21 cellular contexts compared by ENCODE assay signal in the genomic region with DNA sequence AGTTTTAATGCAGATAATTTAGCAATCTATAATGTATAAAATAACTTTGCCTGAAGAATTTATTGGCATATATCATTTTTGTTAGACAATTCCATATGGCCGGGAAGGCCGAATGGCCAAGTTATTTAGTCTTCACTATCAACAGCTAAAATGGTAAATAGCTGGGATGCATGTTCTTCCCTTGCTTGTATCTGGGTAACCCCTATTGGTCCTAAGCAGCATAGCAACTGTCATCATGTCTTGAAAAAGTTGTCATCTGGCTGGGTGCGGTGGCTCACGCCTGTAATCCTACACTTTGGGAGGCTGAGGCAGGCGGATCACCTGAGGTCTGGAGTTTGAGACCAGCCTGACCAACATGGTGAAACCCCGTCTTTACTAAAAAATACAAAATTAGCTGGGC.
DNase-seq lines count a peak whose midpoint lies in the region; ATAC-seq, FAIRE-seq and TF ChIP-seq lines count a peak whose summit lies in the region.
"Had no signal": no experiment of that assay in that cellular context is flagged by ENCODE, and none has a peak within 500 bp of the region (broad histone marks: within the 10 kb centered on the region; RNA-seq: fewer than 3 reads in every experiment).

No MANE protein-coding gene starts in this region.

- H2BK15ac ChIP-seq in H1 (ENCODE audit: low read length), result no peak overlapping the region

- no peaks in the 10 kb centered on the region for H3K4me1 Mint-ChIP-seq in neural progenitor cell
- H3K4me1 Mint-ChIP-seq: CD4-positive, CD25-positive, alpha-beta regulatory T cell had no signal

- peaks cover 3% of the 10 kb centered on the region for H3K9me3 Mint-ChIP-seq in neural progenitor cell

- no peak overlapping the region for H4K91ac ChIP-seq in H1 (replicated peaks; ENCODE audit: insufficient read length, low read length)

- ATAC-seq in GM18861 (IDR thresholded peaks at IDR 0.05; ENCODE audit: unreplicated experiment), result no peak
- ATAC-seq: K562 had no signal

- no peaks in the 10 kb centered on the region for H3K9me2 ChIP-seq in Loucy (replicated peaks; ENCODE audit: low read depth, low read length)

- no peak overlapping the region for H3K4me3 ChIP-seq in Loucy (ENCODE audit: low read length, poor library complexity, severe bottlenecking)
- no peak overlapping the region for H3K4me3 ChIP-seq in H1 (ENCODE audit: extremely low read depth in 1 of 4, insufficient read depth in 2 of 4, low read depth in 3 of 4, low read length in 4 of 4)
- H3K4me3 ChIP-seq in neural progenitor cell, result no peak overlapping the region
- H3K4me3 ChIP-seq: K562, MG63 had no signal

- H3K4me2 ChIP-seq in Loucy (ENCODE audit: low read depth, low read length, poor library complexity, severe bottlenecking), result no peak overlapping the region
- no peak overlapping the region for H3K4me2 ChIP-seq in H1 (ENCODE audit: insufficient read depth in 1 of 2, low read depth in 2 of 2, low read length in 2 of 2)
- no peak overlapping the region for H3K4me2 ChIP-seq in neural progenitor cell

- H3K4me3 Mint-ChIP-seq in neural progenitor cell, result no peak overlapping the region
- H3K4me3 Mint-ChIP-seq: CD4-positive, CD25-positive, alpha-beta regulatory T cell had no signal

- H3K9me3 ChIP-seq in Loucy (ENCODE audit: insufficient read depth, low read depth, low read length) (no peaks in the 10 kb centered on the region), H1 (ENCODE audit: insufficient read depth in 2 of 2, low read depth in 1 of 2, low read length in 1 of 2) (no peaks in the 10 kb centered on the region), neural progenitor cell (ENCODE audit: low read depth) (no peaks in the 10 kb centered on the region)
- H3K9me3 ChIP-seq: MG63 had no signal

- FAIRE-seq in H1 (lab: Jason Lieb, UNC), result no peak
- FAIRE-seq: HTR-8/SVneo, K562, RCC 7860 had no signal

- H2BK20ac ChIP-seq in H1 (ENCODE audit: low read length), result no peak overlapping the region

- H3F3A ChIP-seq in Loucy (ENCODE audit: low read depth) (no peaks in the 10 kb centered on the region), neural progenitor cell (ENCODE audit: low read depth) (no peaks in the 10 kb centered on the region)

- no peak overlapping the region for H3K27ac ChIP-seq in H1 (ENCODE audit: low read depth, low read length)
- no peak overlapping the region for H3K27ac ChIP-seq in neural progenitor cell

- no peak overlapping the region for H3K9ac ChIP-seq in Loucy (ENCODE audit: low read depth, low read length, poor library complexity, severe bottlenecking)
- H3K9ac ChIP-seq in H1 (replicated peaks in 1 of 4; ENCODE audit: extremely low read depth in 1 of 4, low read depth in 3 of 4, low read length in 3 of 4), result no peak overlapping the region
- H3K9ac ChIP-seq in neural progenitor cell, result no peak overlapping the region

- peaks cover 2% of the 10 kb centered on the region for H3K27me3 Mint-ChIP-seq in neural progenitor cell (ENCODE audit: insufficient read depth, low read depth)
- H3K27me3 Mint-ChIP-seq: CD4-positive, CD25-positive, alpha-beta regulatory T cell had no signal

- POLR2A ChIA-PET in H1 (lab: Charles Lee; ENCODE audit: partially characterized antibody), result no interaction called here

- no peak for TF ChIP-seq POLR2A in H1 (IDR thresholded peaks at IDR 0.05; ENCODE audit: control extremely low read depth in 1 of 2, low read depth in 2 of 2, low read length in 2 of 2)

- no peak overlapping the region for H4K5ac ChIP-seq in H1 (ENCODE audit: insufficient read length, low read depth, low read length)

- H3K56ac ChIP-seq in H1 (replicated peaks; ENCODE audit: insufficient read length, low read depth, low read length), result no peak overlapping the region

- H3K4me1 ChIP-seq in Loucy (ENCODE audit: insufficient read depth, low read length, poor library complexity, severe bottlenecking) (no peaks in the 10 kb centered on the region), H1 (replicated peaks in 1 of 4; ENCODE audit: control insufficient read depth in 3 of 4, insufficient read depth in 4 of 4, low read length in 3 of 4) (no peaks in the 10 kb centered on the region), neural progenitor cell (no peaks in the 10 kb centered on the region)

- no peaks in the 10 kb centered on the region; the same call in 1 of the 2 replicates for H3K23me2 ChIP-seq in H1 (ENCODE audit: low read depth, low read length)

- H2AFZ ChIP-seq in Loucy (ENCODE audit: low read length), result no peak overlapping the region
- H2AFZ ChIP-seq in H1 (ENCODE audit: low read length), result no peak overlapping the region
- H2AFZ ChIP-seq in neural progenitor cell (replicated peaks), result no peak overlapping the region

- TF ChIP-seq RAD21 in H1 (IDR thresholded peaks at IDR 0.05 in 1 of 2, conservative IDR thresholded peaks at IDR 0.05 in 1 of 2; ENCODE audit: low read depth in 2 of 2, low read length in 2 of 2), result peak; percentile 36 to 46

- CTCF ChIA-PET in H1 (lab: Charles Lee; ENCODE audit: partially characterized antibody), result interaction anchor here (0.9 to 1.6 kb wide), 3 partner anchors 9 to 38 kb away, joined by 3 to 8 read pairs (median 5); no protein-coding TSS in a partner anchor

- H2BK12ac ChIP-seq in H1 (ENCODE audit: low read depth, low read length), result no peak overlapping the region

- no peak overlapping the region for H3K4ac ChIP-seq in H1 (replicated peaks; ENCODE audit: insufficient read length, low read depth, low read length)

- no peaks in the 10 kb centered on the region for H3K27me3 ChIP-seq in Loucy (ENCODE audit: insufficient read depth, low read length, poor library complexity, severe bottlenecking)
- H3K27me3 ChIP-seq in H1 (replicated peaks in 1 of 4; ENCODE audit: control insufficient read depth in 3 of 4, extremely low read depth in 1 of 4, insufficient read depth in 3 of 4, low read length in 3 of 4), result peaks cover 0 to 1% (median 0%) of the 10 kb centered on the region in 4 experiments; a peak in 1 of 7 replicates
- no peaks in the 10 kb centered on the region for H3K27me3 ChIP-seq in neural progenitor cell
- H3K27me3 ChIP-seq: MG63 had no signal

- H3K27ac Mint-ChIP-seq in neural progenitor cell, result no peak overlapping the region
- H3K27ac Mint-ChIP-seq: CD4-positive, CD25-positive, alpha-beta regulatory T cell had no signal

- no peaks in the 10 kb centered on the region for H3K36me3 Mint-ChIP-seq in neural progenitor cell
- H3K36me3 Mint-ChIP-seq: CD4-positive, CD25-positive, alpha-beta regulatory T cell had no signal

- TF ChIP-seq CTCF in Loucy (conservative IDR thresholded peaks at IDR 0.05; ENCODE audit: low read length) (peak; percentile 28; the same call in 1 of the 2 replicates), H1 (IDR thresholded peaks at IDR 0.05; ENCODE audit: control extremely low read depth in 1 of 3, insufficient read depth in 1 of 3, low read depth in 1 of 3, low read length in 3 of 3) (peak in 2 of 3 experiments; percentile 11 to 32; a peak in 2 of 4 replicates), neural progenitor cell (IDR thresholded peaks at IDR 0.05) (peak; percentile 26)

- H3K14ac ChIP-seq in H1 (ENCODE audit: insufficient read length), result no peak overlapping the region

- no peak overlapping the region for H4K8ac ChIP-seq in H1 (ENCODE audit: extremely low read depth, insufficient read depth, low read length)

- H2BK5ac ChIP-seq in H1 (ENCODE audit: low read depth, low read length), result no peak overlapping the region

- DNase-seq in NCI-H82 (lab: John Stamatoyannopoulos, UW) (peak; percentile 15), NCI-H82 treated with DMSO at 0.1 percent for 48 hours (lab: John Stamatoyannopoulos, UW; ENCODE audit: unreplicated experiment) (no peak), H1 (ENCODE audit: low read depth in 1 of 2, low spot score in 2 of 2) (no peak), neural progenitor cell (ENCODE audit: low spot score) (no peak), AML-193 (lab: John Stamatoyannopoulos, UW) (no peak), amniotic stem cell (lab: John Stamatoyannopoulos, UW) (no peak)
- DNase-seq: 8988T; CD4-positive, CD25-positive, alpha-beta regulatory T cell; DMS79 treated with DMSO at 0.1 percent for 48 hours; GDM1; MG63; NCI-H1092 treated with DMSO at 0.1 percent for 48 hours; NCI-H1694 treated with DMSO at 0.1 percent for 48 hours; NCI-H446; NCI-H748 treated with DMSO at 0.1 percent for 48 hours; SIG-M5 had no signal

- H2AK5ac ChIP-seq in H1 (ENCODE audit: low read depth, low read length), result no peak overlapping the region

- H3K18ac ChIP-seq in H1 (ENCODE audit: extremely low read depth, low read length), result no peak overlapping the region

- H3K79me2 ChIP-seq in Loucy (ENCODE audit: insufficient read depth, low read length), result no peaks in the 10 kb centered on the region
- no peaks in the 10 kb centered on the region for H3K79me2 ChIP-seq in H1 (ENCODE audit: control insufficient read depth in 1 of 2, insufficient read depth in 2 of 2, low read length in 2 of 2)
- H3K79me2 ChIP-seq in neural progenitor cell (ENCODE audit: low read depth), result no peaks in the 10 kb centered on the region

- no peak overlapping the region for H3K23ac ChIP-seq in H1 (ENCODE audit: insufficient read length)

- H3K36me3 ChIP-seq in Loucy (ENCODE audit: insufficient read depth, low read length) (no peaks in the 10 kb centered on the region), H1 (ENCODE audit: control insufficient read depth in 2 of 4, insufficient read depth in 4 of 4, low read length in 3 of 4) (no peaks in the 10 kb centered on the region), neural progenitor cell (no peaks in the 10 kb centered on the region)
- H3K36me3 ChIP-seq: MG63 had no signal

- TF ChIP-seq EP300 in H1 (IDR thresholded peaks at IDR 0.05; ENCODE audit: borderline replicate concordance in 1 of 2, low read depth in 2 of 2, low read length in 2 of 2), result no peak

- H4K20me1 ChIP-seq in Loucy (ENCODE audit: insufficient read depth, low read length, poor library complexity, severe bottlenecking) (no peaks in the 10 kb centered on the region), H1 (replicated peaks in 1 of 2; ENCODE audit: control insufficient read depth in 1 of 2, insufficient read depth in 2 of 2, low read length in 2 of 2) (no peaks in the 10 kb centered on the region), neural progenitor cell (ENCODE audit: low read depth) (no peaks in the 10 kb centered on the region)

- no peak overlapping the region for H2BK120ac ChIP-seq in H1 (replicated peaks; ENCODE audit: low read depth, low read length)

- 94% methylated on average over 6 of the region's 6 CpGs; no CpG with 5 or more reads in 1 of the 2 experiments for WGBS in H1 (ENCODE audit: extremely low coverage in 1 of 2, insufficient coverage in 1 of 2, insufficient read length in 1 of 2, insufficient replicate concordance in 2 of 2, low coverage in 1 of 2, low lambda C conversion rate in 2 of 2, missing lambda C conversion rate in 1 of 2), 2 experiments

- no peaks in the 10 kb centered on the region for H3K79me1 ChIP-seq in H1 (ENCODE audit: low read depth, low read length)

TF ChIP-seq in H1, 55 proteins besides CTCF, POLR2A, EP300 and RAD21 (continues in another document):
- TF ChIP-seq CBX5 (IDR thresholded peaks at IDR 0.05; ENCODE audit: low read depth, low read length) (no peak), KDM4A (IDR thresholded peaks at IDR 0.05; ENCODE audit: low read depth, low read length, severe bottlenecking) (no peak), TCF12 (IDR thresholded peaks at IDR 0.05; ENCODE audit: low read depth, low read length) (no peak), SP2 (IDR thresholded peaks at IDR 0.05; ENCODE audit: low read length) (no peak), NRF1 (IDR thresholded peaks at IDR 0.05; ENCODE audit: low read depth, low read length) (no peak)
